Comparison of ENCODE assay signal across 9 cellular contexts in genomic region chr2:38020359-38021069, GRCh38. TPM values are rescaled to one million over a fixed set of nuclear protein-coding genes. Genes with fewer than 3 reads are reported as not detected.
DNase-seq lines count a peak whose midpoint lies in the region; ATAC-seq, FAIRE-seq and TF ChIP-seq lines count a peak whose summit lies in the region.
"Not testable (repeated sequence)": the region's sequence is repeated elsewhere in the genome, so short reads cannot be mapped to it uniquely, and the experiment has no call there.
"Had no signal": no experiment of that assay in that cellular context is flagged by ENCODE, and none has a peak within 500 bp of the region (broad histone marks: within the 10 kb centered on the region; RNA-seq: fewer than 3 reads in every experiment).

No MANE protein-coding gene starts in this region.

- 98% methylated on average over 33 of the region's 33 CpGs for WGBS in right cardiac atrium
- 84% methylated on average over 29 of the region's 33 CpGs for WGBS in HepG2 (ENCODE audit: low lambda C conversion rate)
- WGBS in testis, 2 donors = 60 to 88% methylated on average over 1 to 25 of the region's 33 CpGs

- not testable (repeated sequence) for H3K27me3 Mint-ChIP-seq in GM23338 (ENCODE audit: insufficient read depth, low read depth, poor library complexity); WTC11 (ENCODE audit: low read depth)

- H3K9me2 ChIP-seq in GM23338 (ENCODE audit: insufficient read depth) = not testable (repeated sequence)

- H3K36me3 Mint-ChIP-seq in GM23338 (ENCODE audit: low read depth); WTC11: not testable (repeated sequence)

- H3K27me3 ChIP-seq in GM23338 (ENCODE audit: insufficient read depth); right cardiac atrium (ENCODE audit: control insufficient read depth, insufficient read depth); HepG2 (ENCODE audit: control insufficient read depth in 1 of 2, insufficient read depth in 2 of 2, low read length in 2 of 2); testis: not testable (repeated sequence)

- H3F3A ChIP-seq in GM23338 (replicated peaks; ENCODE audit: low read depth) = not testable (repeated sequence)

- not testable (repeated sequence) for TF ChIP-seq EP300 in HepG2 (IDR thresholded peaks at IDR 0.05; ENCODE audit: low read depth in 2 of 2, low read length in 2 of 2); HepG2 (CRISPR knock-in tag; IDR thresholded peaks at IDR 0.05; ENCODE audit: borderline replicate concordance)

- not testable (repeated sequence) for H3K4me3 Mint-ChIP-seq in GM23338, WTC11

- intact Hi-C loops in right cardiac atrium (cut with DNase I); HepG2 (cut with micrococcal nuclease; ENCODE audit: unreplicated experiment); testis (cut with DNase I; ENCODE audit: low total_unique reads): not testable (repeated sequence)

- not testable (repeated sequence) for H3K27ac Mint-ChIP-seq in GM23338, WTC11

- ATAC-seq in GM23338 = peak; percentile 40; the same call in 1 of the 3 replicates
- ATAC-seq in SK-N-SH treated with all-trans-retinoic acid at 6 μM for 48 hours = peak; percentile 28; the same call in 2 of the 3 replicates
- ATAC-seq in WTC11, right cardiac atrium: not testable (repeated sequence)
- ATAC-seq in HepG2 = peak; percentile 52

- CTCF ChIA-PET in WTC11 (lab: Charles Lee); HepG2 (lab: Yijun Ruan, JAX; ENCODE audit: low intra/inter-chr PET ratio, low total read pairs): not testable (repeated sequence)

- TF ChIP-seq CTCF in GM23338 (conservative IDR thresholded peaks at IDR 0.05; ENCODE audit: low read depth in 2 of 2) = 0 out of 4 replicates have a peak, but pooled peaks of 1 of the 2 experiments have one; percentile 0
- not testable (repeated sequence) for TF ChIP-seq CTCF in WTC11 (IDR thresholded peaks at IDR 0.05); HepG2 (CRISPR knock-in tag; IDR thresholded peaks at IDR 0.05); testis (IDR thresholded peaks at IDR 0.05)

- H3K9me3 ChIP-seq in right cardiac atrium (ENCODE audit: control insufficient read depth, low read length); HepG2 (ENCODE audit: low read length); testis: not testable (repeated sequence)

- not testable (repeated sequence) for H3K4me2 ChIP-seq in GM23338; HepG2 (ENCODE audit: low read depth, low read length)

- in situ Hi-C loops in HepG2 (cut with HindIII; ENCODE audit: extremely low pct_ligation_motif_present, low pct_unique_long_range_greater_than_20kb) = not testable (repeated sequence)

- not testable (repeated sequence) for H3K79me2 ChIP-seq in GM23338 (replicated peaks; ENCODE audit: insufficient read depth); HepG2 (ENCODE audit: insufficient read depth, low read length)

- not testable (repeated sequence) for H3K4me1 ChIP-seq in GM23338 (ENCODE audit: insufficient read depth); right cardiac atrium (ENCODE audit: control insufficient read depth, insufficient read depth, low read length); HepG2 (ENCODE audit: insufficient read depth, low read length); testis

- not testable (repeated sequence) for H3K4me3 ChIP-seq in GM23338; right cardiac atrium (ENCODE audit: low read length); HepG2 (replicated peaks in 1 of 3; ENCODE audit: insufficient read depth in 1 of 3, low read depth in 2 of 3, low read length in 3 of 3)
- H3K4me3 ChIP-seq in testis = peak overlapping the region; percentile 24 to 35

- not testable (repeated sequence) for H2AFZ ChIP-seq in GM23338; HepG2 (ENCODE audit: low read length)

- not testable (repeated sequence) for H3K36me3 ChIP-seq in GM23338 (ENCODE audit: insufficient read depth); HepG2 (replicated peaks in 1 of 2; ENCODE audit: control insufficient read depth in 1 of 2, insufficient read depth in 2 of 2, low read length in 2 of 2); testis (ENCODE audit: low read depth, missing control alignments)

- not testable (repeated sequence) for BruUV-seq in HepG2 (replicated peaks; lab: Mats Ljungman, UMichigan)

- not testable (repeated sequence) for DNase-seq in GM23338 (ENCODE audit: low spot score); WTC11 (ENCODE audit: low spot score); HepG2 (ENCODE audit: low spot score); testis
- DNase-seq in right cardiac atrium = peak in 2 of 3 donors; percentile 49 to 50

- TF ChIP-seq POLR2A in HepG2 (IDR thresholded peaks at IDR 0.05; ENCODE audit: insufficient read depth in 1 of 2, low read depth in 2 of 2, low read length in 2 of 2); testis (IDR thresholded peaks at IDR 0.05): not testable (repeated sequence)

- POLR2A ChIA-PET in WTC11 (lab: Charles Lee); HepG2 (lab: Yijun Ruan, JAX): not testable (repeated sequence)

- not testable (repeated sequence) for H3K9me3 Mint-ChIP-seq in GM23338, WTC11

- H3K9ac ChIP-seq in HepG2 (ENCODE audit: insufficient read depth, low read depth, low read length) = not testable (repeated sequence)

- not testable (repeated sequence) for TF ChIP-seq RAD21 in HepG2 (CRISPR knock-in tag; IDR thresholded peaks at IDR 0.05)

- H3K4me1 Mint-ChIP-seq in GM23338 = not testable (repeated sequence)
- peaks cover 21% of the 10 kb centered on the region for H3K4me1 Mint-ChIP-seq in WTC11

- not testable (repeated sequence) for H4K20me1 ChIP-seq in GM23338 (replicated peaks; ENCODE audit: insufficient read depth); HepG2 (ENCODE audit: insufficient read depth, low read length)

- not testable (repeated sequence) for FAIRE-seq in HepG2 (lab: Jason Lieb, UNC)

- not testable (repeated sequence) for H3K27ac ChIP-seq in GM23338 (ENCODE audit: low read depth); right cardiac atrium (ENCODE audit: low read length); HepG2 (ENCODE audit: extremely low read length, insufficient read depth, low read length); testis

TF ChIP-seq in WTC11, 78 proteins besides CTCF, POLR2A, EP300 and RAD21:
- TF ChIP-seq NFYB (CRISPR knock-in tag; conservative IDR thresholded peaks at IDR 0.05; ENCODE audit: low read depth) = 0 out of 2 replicates have a peak, but pooled peaks have one; percentile 18

TF ChIP-seq in HepG2, 621 proteins besides CTCF, POLR2A, EP300 and RAD21:
- TF ChIP-seq ZNF768 (CRISPR knock-in tag; IDR thresholded peaks at IDR 0.05) = peak; percentile 11; the same call in 1 of the 2 replicates

RNA-seq across cellular contexts. Expression of gene CYP1B1, which starts 55.4 kb away (rescaled TPM):
- 2.6 and 6.2 TPM in 2 replicates for total RNA-seq in GM23338 (2014; rRNA removed; shearing (Covaris generic))
- polyA plus RNA-seq in GM23338 (2016; fragmentation: Nextera tagmentation; extraction: Ambion mirVana) (2.4 and 3.3 TPM in 2 replicates), right cardiac atrium (10.1 TPM), HepG2 (2011; rRNA removed) (not detected in 2 replicates), testis (ENCODE audit: insufficient read depth, low read depth, low replicate concordance) (18.5 TPM)
- total RNA-seq in WTC11 (2021) (2.9 to 4.2 TPM (median 4.1 TPM) in 3 replicates), right cardiac atrium (100 to 1,000 TPM in 1 of 4 donors, 10 to 100 TPM in 3; 43.7 to 142 (median 53.4) TPM), HepG2 (2016; rRNA removed; fragmentation: Illumina TruSeq; extraction: Trizol) (not detected in 2 replicates), testis (10 to 100 TPM; 14.3 to 36.9 TPM)
- total RNA-seq in HepG2 (2016; cell fraction: cytosol; rRNA removed; fragmentation: Illumina TruSeq; extraction: Trizol; ENCODE audit: low read depth) = not detected in 2 replicates
- total RNA-seq in HepG2 (2016; cell fraction: insoluble cytoplasmic fraction; rRNA removed; fragmentation: Illumina TruSeq; extraction: Trizol) = not detected in 2 replicates
- not detected in 2 replicates for total RNA-seq in HepG2 (2016; cell fraction: membrane; rRNA removed; fragmentation: Illumina TruSeq; extraction: Trizol)
- total RNA-seq in HepG2 (2016; cell fraction: nucleus; rRNA removed; fragmentation: Illumina TruSeq; extraction: Trizol) = 0.09 TPM in 1 of 2 replicates, not detected in the other
- not detected in 2 replicates for polyA plus RNA-seq in HepG2 (2011; cell fraction: cytosol; rRNA removed)
- polyA plus RNA-seq in HepG2 (2011; cell fraction: nucleus; rRNA removed) = not detected in 2 replicates
- not detected in 2 replicates for polyA plus RNA-seq in HepG2 (2012)
- polyA plus RNA-seq in HepG2 (2016; cell fraction: cytosol; fragmentation: Illumina TruSeq; extraction: Trizol; ENCODE audit: low read depth) = not detected in 2 replicates
- polyA plus RNA-seq in HepG2 (2016; cell fraction: insoluble cytoplasmic fraction; fragmentation: Illumina TruSeq; extraction: Trizol; ENCODE audit: low read depth) = not detected in 2 replicates
- not detected in 2 replicates for polyA plus RNA-seq in HepG2 (2016; cell fraction: membrane; fragmentation: Illumina TruSeq; extraction: Trizol; ENCODE audit: low read depth)
- 0.11 TPM in 1 of 2 replicates, not detected in the other for polyA plus RNA-seq in HepG2 (2016; cell fraction: nucleus; fragmentation: Illumina TruSeq; extraction: Trizol; ENCODE audit: insufficient read depth, low read depth)
- 7.5 TPM in 1 of 2 replicates, not detected in the other for polyA minus RNA-seq in HepG2 (2011; rRNA and poly(A)+ RNA removed; ENCODE audit: low replicate concordance)
- polyA minus RNA-seq in HepG2 (2011; cell fraction: cytosol; rRNA and poly(A)+ RNA removed) = not detected in 2 replicates
- not detected in 2 replicates for polyA minus RNA-seq in HepG2 (2011; cell fraction: nucleus; rRNA and poly(A)+ RNA removed)
- total RNA-seq: CD4-positive, CD25-positive, alpha-beta regulatory T cell; CD8-positive, alpha-beta T cell had no signal
- polyA plus RNA-seq: CD8-positive, alpha-beta memory T cell had no signal
